23 cellular contexts compared by ENCODE assay signal in genomic region chr17:9436629-9437028, GRCh38.
DNase-seq lines count a peak whose midpoint lies in the region; ATAC-seq lines count a peak whose summit lies in the region.
"Had no signal": no experiment of that assay in that cellular context is flagged by ENCODE, and none has a peak within 500 bp of the region (broad histone marks: within the 10 kb centered on the region; RNA-seq: fewer than 3 reads in every experiment).

No MANE protein-coding gene starts in this region.

- peaks cover 29% of the 10 kb centered on the region for H3K4me1 Mint-ChIP-seq in T-helper 17 cell

- intact Hi-C loops in sciatic nerve (cut with DNase I), result no loop called here

- H3K27me3 Mint-ChIP-seq in T-helper 17 cell, result no peaks in the 10 kb centered on the region
- H3K27me3 Mint-ChIP-seq: activated CD4-positive, alpha-beta T cell treated with anti-CD3 and anti-CD28 coated beads for 36 hours had no signal

- no peaks in the 10 kb centered on the region for H3K9me3 ChIP-seq in T-helper 17 cell (ENCODE audit: control insufficient read depth, low read length, poor library complexity, severe bottlenecking)
- H3K9me3 ChIP-seq: esophagus squamous epithelium, lower lobe of right lung, upper lobe of left lung had no signal

- no peak for ATAC-seq in T-helper 17 cell
- peak; percentile 70 for ATAC-seq in sciatic nerve
- ATAC-seq: activated CD4-positive, alpha-beta T cell treated with anti-CD3 and anti-CD28 coated beads for 36 hours; lower lobe of right lung; SK-N-SH treated with all-trans-retinoic acid at 6 μM for 48 hours had no signal

- DNase-seq in GM04504 (ENCODE audit: low read depth) (peak; percentile 44), T-helper 17 cell (no peak), fibroblast of peridontal ligament (ENCODE audit: extremely low read depth) (peak; percentile 34), sciatic nerve (ENCODE audit: low spot score) (no peak), dermis blood vessel endothelial cell (no peak), NCI-H2029 treated with DMSO at 0.1 percent for 48 hours (lab: John Stamatoyannopoulos, UW) (no peak), NCI-H1436 (lab: John Stamatoyannopoulos, UW) (no peak)
- DNase-seq: activated CD4-positive, alpha-beta T cell treated with anti-CD3 and anti-CD28 coated beads for 36 hours; activated CD8-positive, alpha-beta memory T cell treated with anti-CD3 and anti-CD28 coated beads for 24 hours; brain microvascular endothelial cell; effector memory CD4-positive, alpha-beta T cell; esophagus squamous epithelium; kidney; lower lobe of right lung; NCI-H1105 treated with DMSO at 0.1 percent for 48 hours; NCI-H2107; NCI-H446; NCI-H82; RPMI8226; stimulated activated CD4-positive, alpha-beta T cell treated with anti-CD3 and anti-CD28 coated beads, Interleukin-4, amount 100 ng/mL, for 1 hour; T-helper 2 cell; upper lobe of left lung had no signal

- peak overlapping the region; percentile 52 for H3K4me3 Mint-ChIP-seq in T-helper 17 cell
- H3K4me3 Mint-ChIP-seq: activated CD4-positive, alpha-beta T cell treated with anti-CD3 and anti-CD28 coated beads for 36 hours had no signal

- no peak overlapping the region for H3K27ac Mint-ChIP-seq in T-helper 17 cell
- H3K27ac Mint-ChIP-seq: activated CD4-positive, alpha-beta T cell treated with anti-CD3 and anti-CD28 coated beads for 36 hours had no signal

- H3K36me3 Mint-ChIP-seq in T-helper 17 cell (ENCODE audit: low read depth), result peaks cover 6% of the 10 kb centered on the region

Comparison
In these comparisons a context has a peak if more than half of its experiments do, and no peak if none do; other contexts are left out.
1. DNase-seq: peak in GM04504 (single experiment) and fibroblast of peridontal ligament (single experiment); none in T-helper 17 cell (0 of 3), sciatic nerve (single experiment), dermis blood vessel endothelial cell (single experiment), NCI-H2029 treated with DMSO at 0.1 percent for 48 hours (single experiment) and NCI-H1436 (single experiment).